30 cellular contexts compared by ENCODE assay signal in genomic region chr13:75738841-75739240, GRCh38.
"Had no signal": no experiment of that assay in that cellular context is flagged by ENCODE, and none has a peak within 500 bp of the region (broad histone marks: within the 10 kb centered on the region; RNA-seq: fewer than 3 reads in every experiment).

No MANE protein-coding gene starts in this region.

- H3K27me3 Mint-ChIP-seq: activated CD4-positive, alpha-beta memory T cell treated with anti-CD3 and anti-CD28 coated beads for 36 hours; activated CD4-positive, alpha-beta T cell treated with anti-CD3 and anti-CD28 coated beads, Interleukin-2, amount 10 ng/mL, durations not matched to agents 24 days and 14 days; activated naive CD4-positive, alpha-beta T cell treated with anti-CD3 and anti-CD28 coated beads, Interleukin-2, amount 50 U/mL, for 24 hours; activated naive CD8-positive, alpha-beta T cell treated with anti-CD3 and anti-CD28 coated beads, Interleukin-2, amount 50 U/mL, for 24 hours; activated T-cell treated with anti-CD3 and anti-CD28 coated beads, Interleukin-2, amount 50 U/mL, for 24 hours; activated T-helper 17 cell treated with anti-CD3 and anti-CD28 coated beads, Interleukin-2, amount 50 U/mL, for 72 hours; naive B cell; stimulated activated naive CD8-positive, alpha-beta T cell treated with anti-CD3 and anti-CD28 coated beads, Interleukin-15, Interleukin-2, amounts not matched to agents 100 ng/mL and 50 ng/mL, for 24 hours had no signal

- H3K9me3 ChIP-seq: esophagus squamous epithelium, left lung, lower lobe of right lung, mucosa of descending colon, pancreas, thoracic aorta had no signal

- DNase-seq: activated CD4-positive, alpha-beta memory T cell treated with anti-CD3 and anti-CD28 coated beads for 36 hours; activated CD4-positive, alpha-beta T cell treated with anti-CD3 and anti-CD28 coated beads, Interleukin-2, amount 10 ng/mL, durations not matched to agents 24 days and 14 days; activated CD4-positive, CD25-positive, alpha-beta regulatory T cell treated with anti-CD3 and anti-CD28 coated beads, Interleukin-2, amount 50 U/mL, for 72 hours; activated CD8-positive, alpha-beta memory T cell treated with anti-CD3 and anti-CD28 coated beads, Interleukin-2, amount 50 U/mL, for 48 hours; activated naive CD8-positive, alpha-beta T cell treated with anti-CD3 and anti-CD28 coated beads, Interleukin-2, amount 50 U/mL, for 24 hours; activated T-cell treated with anti-CD3 and anti-CD28 coated beads, Interleukin-2, amount 50 U/mL, for 24 hours; amygdala; effector CD4-positive, alpha-beta T cell; esophagus squamous epithelium; left lung; lower lobe of right lung; mucosa of descending colon; naive B cell; pancreas; right cardiac atrium; stimulated activated CD4-positive, alpha-beta T cell treated with anti-CD3 and anti-CD28 coated beads, Interleukin-12 subunit alpha, Interleukin-12 subunit beta, amount 100 ng/mL, for 4 hours; stimulated activated CD4-positive, alpha-beta T cell treated with anti-CD3 and anti-CD28 coated beads, Interleukin-4, amount 100 ng/mL, for 1 hour; T-helper 9 cell; trophoblast cell; WERI-Rb-1 had no signal

- H3K4me3 ChIP-seq: esophagus squamous epithelium, left lung, lower lobe of right lung, mucosa of descending colon, pancreas, thoracic aorta had no signal

- FAIRE-seq: bronchial epithelial cell, colon, frontal cortex, islet of Langerhans, pancreas, TTC549, urothelium cell line had no signal

- H3K27ac Mint-ChIP-seq: activated CD4-positive, alpha-beta memory T cell treated with anti-CD3 and anti-CD28 coated beads for 36 hours; activated CD4-positive, alpha-beta T cell treated with anti-CD3 and anti-CD28 coated beads, Interleukin-2, amount 10 ng/mL, durations not matched to agents 24 days and 14 days; activated naive CD4-positive, alpha-beta T cell treated with anti-CD3 and anti-CD28 coated beads, Interleukin-2, amount 50 U/mL, for 24 hours; activated naive CD8-positive, alpha-beta T cell treated with anti-CD3 and anti-CD28 coated beads, Interleukin-2, amount 50 U/mL, for 24 hours; activated T-cell treated with anti-CD3 and anti-CD28 coated beads, Interleukin-2, amount 50 U/mL, for 24 hours; activated T-helper 17 cell treated with anti-CD3 and anti-CD28 coated beads, Interleukin-2, amount 50 U/mL, for 72 hours; naive B cell; stimulated activated naive CD8-positive, alpha-beta T cell treated with anti-CD3 and anti-CD28 coated beads, Interleukin-15, Interleukin-2, amounts not matched to agents 100 ng/mL and 50 ng/mL, for 24 hours had no signal

- H3K36me3 ChIP-seq: esophagus squamous epithelium, left lung, lower lobe of right lung, pancreas, thoracic aorta, WERI-Rb-1 had no signal

- H3K27ac ChIP-seq: esophagus squamous epithelium, left lung, lower lobe of right lung, pancreas, WERI-Rb-1 had no signal

- H3K27me3 ChIP-seq: esophagus squamous epithelium, left lung, pancreas had no signal

- ATAC-seq: activated naive CD8-positive, alpha-beta T cell treated with anti-CD3 and anti-CD28 coated beads, Interleukin-2, amount 50 U/mL, for 24 hours; left lung; lower lobe of right lung; mucosa of descending colon; pancreas; right cardiac atrium had no signal

- H3K4me1 ChIP-seq: esophagus squamous epithelium, left lung, lower lobe of right lung, pancreas had no signal

- H3K4me3 Mint-ChIP-seq: activated CD4-positive, alpha-beta memory T cell treated with anti-CD3 and anti-CD28 coated beads for 36 hours; activated CD4-positive, alpha-beta T cell treated with anti-CD3 and anti-CD28 coated beads, Interleukin-2, amount 10 ng/mL, durations not matched to agents 24 days and 14 days; activated naive CD8-positive, alpha-beta T cell treated with anti-CD3 and anti-CD28 coated beads, Interleukin-2, amount 50 U/mL, for 24 hours; activated T-cell treated with anti-CD3 and anti-CD28 coated beads, Interleukin-2, amount 50 U/mL, for 24 hours; activated T-helper 17 cell treated with anti-CD3 and anti-CD28 coated beads, Interleukin-2, amount 50 U/mL, for 72 hours; naive B cell; stimulated activated naive CD8-positive, alpha-beta T cell treated with anti-CD3 and anti-CD28 coated beads, Interleukin-15, Interleukin-2, amounts not matched to agents 100 ng/mL and 50 ng/mL, for 24 hours had no signal
